ENCODE assay signal across 14 cellular contexts in the genomic region with DNA sequence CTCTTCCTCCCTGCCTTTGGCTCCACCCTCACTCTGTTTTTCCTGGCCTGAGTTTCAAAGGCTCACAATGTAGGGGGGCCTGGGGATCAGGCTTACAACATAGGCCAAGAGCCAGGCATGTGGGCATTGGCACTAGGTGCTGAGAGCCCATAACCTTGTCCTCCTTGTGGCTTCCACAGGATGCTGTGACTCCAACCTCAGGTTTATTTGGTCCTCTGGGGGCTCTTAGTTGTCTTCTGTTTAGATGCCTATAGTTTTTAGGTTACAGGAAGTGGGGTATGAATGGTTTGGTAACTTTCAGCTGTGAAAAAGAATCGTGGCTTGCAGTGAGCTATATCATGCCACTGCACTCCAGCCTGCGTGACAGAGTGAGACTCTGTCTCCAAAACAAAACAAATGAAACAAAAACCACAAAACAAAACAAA. TPM values are rescaled to one million over a fixed set of nuclear protein-coding genes. Genes with fewer than 3 reads are reported as not detected.
A peak's percentile ranks its signal among the peaks of the same experiment; 100 is the strongest.
DNase-seq lines count a peak whose midpoint lies in the region; ATAC-seq, FAIRE-seq and TF ChIP-seq lines count a peak whose summit lies in the region.
"Had no signal": no experiment of that assay in that cellular context is flagged by ENCODE, and none has a peak within 500 bp of the region (broad histone marks: within the 10 kb centered on the region; RNA-seq: fewer than 3 reads in every experiment).

No MANE protein-coding gene starts in this region.

- H3K27ac ChIP-seq in right lobe of liver (no peak overlapping the region), HepG2 (ENCODE audit: extremely low read length, insufficient read depth, low read length) (no peak overlapping the region), RWPE1 (no peak overlapping the region)
- H3K27ac ChIP-seq: WERI-Rb-1 had no signal

- H3K27me3 ChIP-seq in right lobe of liver (no peaks in the 10 kb centered on the region), HepG2 (ENCODE audit: control insufficient read depth in 1 of 2, insufficient read depth in 2 of 2, low read length in 2 of 2) (no peaks in the 10 kb centered on the region)

- peak overlapping the region; percentile 28 to 89 for H3K27ac Mint-ChIP-seq in activated naive CD4-positive, alpha-beta T cell treated with anti-CD3 and anti-CD28 coated beads, Interleukin-2, amount 50 U/mL, for 72 hours

- no peak for TF ChIP-seq EP300 in HepG2 (IDR thresholded peaks at IDR 0.05; ENCODE audit: low read depth in 2 of 2, low read length in 2 of 2)
- TF ChIP-seq EP300 in HepG2 (CRISPR knock-in tag; IDR thresholded peaks at IDR 0.05; ENCODE audit: borderline replicate concordance) = no peak

- H3K9ac ChIP-seq in HepG2 (ENCODE audit: insufficient read depth, low read depth, low read length) = no peak overlapping the region

- peak in 3 of 4 donors; percentile 20 to 21 (median 21) for ATAC-seq in right lobe of liver
- ATAC-seq in HepG2 = no peak; the same call in 2 of the 3 replicates
- peak; percentile 86 for ATAC-seq in HG03135 (IDR thresholded peaks at IDR 0.05; ENCODE audit: unreplicated experiment)
- peak; percentile 76 to 98 for ATAC-seq in activated naive CD4-positive, alpha-beta T cell treated with anti-CD3 and anti-CD28 coated beads, Interleukin-2, amount 50 U/mL, for 72 hours
- no peak for ATAC-seq in HG02870 (IDR thresholded peaks at IDR 0.05; ENCODE audit: unreplicated experiment)
- no peak for ATAC-seq in HG02763 (IDR thresholded peaks at IDR 0.05; ENCODE audit: unreplicated experiment)
- ATAC-seq: Panc1 had no signal

- no peak overlapping the region for H2AFZ ChIP-seq in HepG2 (ENCODE audit: low read length)

- CTCF ChIA-PET in HepG2 (lab: Yijun Ruan, JAX; ENCODE audit: low intra/inter-chr PET ratio, low total read pairs) = no interaction called here
- CTCF ChIA-PET in RWPE1 (lab: Yijun Ruan, JAX) = interaction anchor here (0.6 to 1.2 kb wide), 2 partner anchors 107 to 269 kb away, joined by 3 to 5 read pairs; no protein-coding TSS in a partner anchor

- H3K9me3 Mint-ChIP-seq in activated naive CD4-positive, alpha-beta T cell treated with anti-CD3 and anti-CD28 coated beads, Interleukin-2, amount 50 U/mL, for 72 hours = no peaks in the 10 kb centered on the region

- H4K20me1 ChIP-seq in HepG2 (ENCODE audit: insufficient read depth, low read length) = no peaks in the 10 kb centered on the region

- WGBS in right lobe of liver (ENCODE audit: insufficient coverage, low coverage, low lambda C conversion rate, missing lambda C conversion rate) = 65% methylated on average over 2 of the region's 2 CpGs
- WGBS in HepG2 (ENCODE audit: low lambda C conversion rate) = 3% methylated on average over 2 of the region's 2 CpGs

- no peaks in the 10 kb centered on the region for H3K36me3 ChIP-seq in right lobe of liver
- H3K36me3 ChIP-seq in HepG2 (replicated peaks in 1 of 2; ENCODE audit: control insufficient read depth in 1 of 2, insufficient read depth in 2 of 2, low read length in 2 of 2) = no peaks in the 10 kb centered on the region

- no peaks in the 10 kb centered on the region for H3K36me3 Mint-ChIP-seq in activated naive CD4-positive, alpha-beta T cell treated with anti-CD3 and anti-CD28 coated beads, Interleukin-2, amount 50 U/mL, for 72 hours

- in situ Hi-C loops in HepG2 (cut with HindIII; ENCODE audit: extremely low pct_ligation_motif_present, low pct_unique_long_range_greater_than_20kb) = no loop called here

- BruUV-seq in HepG2 (replicated peaks; lab: Mats Ljungman, UMichigan) = no TSS peak

- intact Hi-C loops in right lobe of liver (cut with DNase I) (no loop called here), HepG2 (cut with micrococcal nuclease; ENCODE audit: unreplicated experiment) (no loop called here)

- TF ChIP-seq CTCF in right lobe of liver (IDR thresholded peaks at IDR 0.05) (no peak), HepG2 (CRISPR knock-in tag; IDR thresholded peaks at IDR 0.05) (no peak), RWPE1 (conservative IDR thresholded peaks at IDR 0.05; ENCODE audit: low read depth) (no peak)

- POLR2A ChIA-PET in HepG2 (lab: Yijun Ruan, JAX) = no interaction called here
- POLR2A ChIA-PET in RWPE1 (lab: Yijun Ruan, JAX; ENCODE audit: low non-redundant PET) = no interaction called here

- H3K4me3 ChIP-seq in right lobe of liver = no peak overlapping the region
- no peak overlapping the region for H3K4me3 ChIP-seq in HepG2 (replicated peaks in 1 of 3; ENCODE audit: insufficient read depth in 1 of 3, low read depth in 2 of 3, low read length in 3 of 3)

- no peak for TF ChIP-seq RAD21 in HepG2 (CRISPR knock-in tag; IDR thresholded peaks at IDR 0.05)

- TF ChIP-seq POLR2A in right lobe of liver (IDR thresholded peaks at IDR 0.05) = no peak
- no peak for TF ChIP-seq POLR2A in HepG2 (IDR thresholded peaks at IDR 0.05; ENCODE audit: insufficient read depth in 1 of 2, low read depth in 2 of 2, low read length in 2 of 2)

- no peak overlapping the region for H3K4me2 ChIP-seq in HepG2 (ENCODE audit: low read depth, low read length)

- DNase-seq in right lobe of liver (no peak), HepG2 (ENCODE audit: low spot score) (no peak), NCI-H2227 (lab: John Stamatoyannopoulos, UW; ENCODE audit: unreplicated experiment) (no peak), RWPE1 (ENCODE audit: low spot score) (no peak)
- no peak for DNase-seq in activated naive CD4-positive, alpha-beta T cell treated with anti-CD3 and anti-CD28 coated beads, Interleukin-2, amount 50 U/mL, for 72 hours (ENCODE audit: low spot score in 2 of 2)
- DNase-seq: NCI-H1048, WERI-Rb-1 had no signal

- H3K9me3 ChIP-seq in right lobe of liver (no peaks in the 10 kb centered on the region), HepG2 (ENCODE audit: low read length) (no peaks in the 10 kb centered on the region)

- FAIRE-seq in HepG2 (lab: Jason Lieb, UNC) = no peak

- H3K79me2 ChIP-seq in HepG2 (ENCODE audit: insufficient read depth, low read length) = no peaks in the 10 kb centered on the region

- H3K4me1 ChIP-seq in right lobe of liver (no peaks in the 10 kb centered on the region), HepG2 (ENCODE audit: insufficient read depth, low read length) (peaks cover 7% of the 10 kb centered on the region)

RNA-seq across cellular contexts. Expression of a gene that starts 25.6 kb away (rescaled TPM):
- total RNA-seq in right lobe of liver (1 to 10 TPM in 2 of 6 experiments, under 1 TPM in 4; 0.27 to 1.5 (median 0.84) TPM), HepG2 (2016; rRNA removed; fragmentation: Illumina TruSeq; extraction: Trizol) (0.28 and 0.35 TPM in 2 replicates)
- total RNA-seq in HepG2 (2016; cell fraction: cytosol; rRNA removed; fragmentation: Illumina TruSeq; extraction: Trizol; ENCODE audit: low read depth) = 0.10 and 0.18 TPM in 2 replicates
- total RNA-seq in HepG2 (2016; cell fraction: insoluble cytoplasmic fraction; rRNA removed; fragmentation: Illumina TruSeq; extraction: Trizol) = 0.22 and 0.30 TPM in 2 replicates
- total RNA-seq in HepG2 (2016; cell fraction: membrane; rRNA removed; fragmentation: Illumina TruSeq; extraction: Trizol) = 0.31 and 0.43 TPM in 2 replicates
- 0.12 and 0.16 TPM in 2 replicates for total RNA-seq in HepG2 (2016; cell fraction: nucleus; rRNA removed; fragmentation: Illumina TruSeq; extraction: Trizol)
- polyA plus RNA-seq in HepG2 (2011; rRNA removed) = 0.29 and 0.43 TPM in 2 replicates
- 0.38 and 0.40 TPM in 2 replicates for polyA plus RNA-seq in HepG2 (2011; cell fraction: cytosol; rRNA removed)
- 0.56 and 0.59 TPM in 2 replicates for polyA plus RNA-seq in HepG2 (2011; cell fraction: nucleus; rRNA removed)
- polyA plus RNA-seq in HepG2 (2012) = 0.32 and 0.33 TPM in 2 replicates
- polyA plus RNA-seq in HepG2 (2016; cell fraction: cytosol; fragmentation: Illumina TruSeq; extraction: Trizol; ENCODE audit: low read depth) = 0.06 and 0.07 TPM in 2 replicates
- polyA plus RNA-seq in HepG2 (2016; cell fraction: insoluble cytoplasmic fraction; fragmentation: Illumina TruSeq; extraction: Trizol; ENCODE audit: low read depth) = 0.16 and 0.24 TPM in 2 replicates
- polyA plus RNA-seq in HepG2 (2016; cell fraction: membrane; fragmentation: Illumina TruSeq; extraction: Trizol; ENCODE audit: low read depth) = 0.21 and 0.23 TPM in 2 replicates
- 0.23 and 0.37 TPM in 2 replicates for polyA plus RNA-seq in HepG2 (2016; cell fraction: nucleus; fragmentation: Illumina TruSeq; extraction: Trizol; ENCODE audit: insufficient read depth, low read depth)
- polyA minus RNA-seq in HepG2 (2011; rRNA and poly(A)+ RNA removed; ENCODE audit: low replicate concordance) = 0.54 and 0.76 TPM in 2 replicates
- 0.26 TPM in 1 of 2 replicates, not detected in the other for polyA minus RNA-seq in HepG2 (2011; cell fraction: cytosol; rRNA and poly(A)+ RNA removed)
- polyA minus RNA-seq in HepG2 (2011; cell fraction: nucleus; rRNA and poly(A)+ RNA removed) = 0.26 and 0.37 TPM in 2 replicates
- not detected for total RNA-seq in activated naive CD4-positive, alpha-beta T cell treated with anti-CD3 and anti-CD28 coated beads, Interleukin-2, amount 50 U/mL, for 72 hours

RNA-seq across cellular contexts. Expression of a gene that starts 25.9 kb away (rescaled TPM):
- total RNA-seq in right lobe of liver (10 to 100 TPM; 13.3 to 40.7 (median 23.5) TPM), HepG2 (2016; rRNA removed; fragmentation: Illumina TruSeq; extraction: Trizol) (3.1 and 8.5 TPM in 2 replicates)
- 0.61 and 0.79 TPM in 2 replicates for total RNA-seq in HepG2 (2016; cell fraction: cytosol; rRNA removed; fragmentation: Illumina TruSeq; extraction: Trizol; ENCODE audit: low read depth)
- total RNA-seq in HepG2 (2016; cell fraction: insoluble cytoplasmic fraction; rRNA removed; fragmentation: Illumina TruSeq; extraction: Trizol) = 3.4 and 8.7 TPM in 2 replicates
- 2.1 TPM in 2 replicates for total RNA-seq in HepG2 (2016; cell fraction: membrane; rRNA removed; fragmentation: Illumina TruSeq; extraction: Trizol)
- total RNA-seq in HepG2 (2016; cell fraction: nucleus; rRNA removed; fragmentation: Illumina TruSeq; extraction: Trizol) = 8.9 and 10.6 TPM in 2 replicates
- polyA plus RNA-seq in HepG2 (2011; rRNA removed) = 6.0 and 7.1 TPM in 2 replicates
- 2.1 and 2.8 TPM in 2 replicates for polyA plus RNA-seq in HepG2 (2011; cell fraction: cytosol; rRNA removed)
- polyA plus RNA-seq in HepG2 (2011; cell fraction: nucleus; rRNA removed) = 43.8 and 55.2 TPM in 2 replicates
- 5.9 and 6.4 TPM in 2 replicates for polyA plus RNA-seq in HepG2 (2012)
- 1.8 TPM in 2 replicates for polyA plus RNA-seq in HepG2 (2016; cell fraction: cytosol; fragmentation: Illumina TruSeq; extraction: Trizol; ENCODE audit: low read depth)
- 4.7 and 7.1 TPM in 2 replicates for polyA plus RNA-seq in HepG2 (2016; cell fraction: insoluble cytoplasmic fraction; fragmentation: Illumina TruSeq; extraction: Trizol; ENCODE audit: low read depth)
- polyA plus RNA-seq in HepG2 (2016; cell fraction: membrane; fragmentation: Illumina TruSeq; extraction: Trizol; ENCODE audit: low read depth) = 2.9 and 3.2 TPM in 2 replicates
- polyA plus RNA-seq in HepG2 (2016; cell fraction: nucleus; fragmentation: Illumina TruSeq; extraction: Trizol; ENCODE audit: insufficient read depth, low read depth) = 29.1 and 31.1 TPM in 2 replicates
- polyA minus RNA-seq in HepG2 (2011; rRNA and poly(A)+ RNA removed; ENCODE audit: low replicate concordance) = 18.5 and 23.2 TPM in 2 replicates
- polyA minus RNA-seq in HepG2 (2011; cell fraction: cytosol; rRNA and poly(A)+ RNA removed) = 1.8 and 3.0 TPM in 2 replicates
- polyA minus RNA-seq in HepG2 (2011; cell fraction: nucleus; rRNA and poly(A)+ RNA removed) = 33.9 and 46.0 TPM in 2 replicates
- 10 to 100 TPM; 29.4 to 41.8 TPM for total RNA-seq in activated naive CD4-positive, alpha-beta T cell treated with anti-CD3 and anti-CD28 coated beads, Interleukin-2, amount 50 U/mL, for 72 hours

RNA-seq across cellular contexts. Expression of a gene that starts 32.5 kb away (rescaled TPM):
- total RNA-seq in right lobe of liver = 100 to 1,000 TPM in 2 of 6 experiments, 10 to 100 TPM in 4; 73.6 to 131 (median 83.3) TPM
- 462 and 603 TPM in 2 replicates for total RNA-seq in HepG2 (2016; rRNA removed; fragmentation: Illumina TruSeq; extraction: Trizol)
- total RNA-seq in HepG2 (2016; cell fraction: cytosol; rRNA removed; fragmentation: Illumina TruSeq; extraction: Trizol; ENCODE audit: low read depth) = 227 and 243 TPM in 2 replicates
- total RNA-seq in HepG2 (2016; cell fraction: insoluble cytoplasmic fraction; rRNA removed; fragmentation: Illumina TruSeq; extraction: Trizol) = 467 and 649 TPM in 2 replicates
- total RNA-seq in HepG2 (2016; cell fraction: membrane; rRNA removed; fragmentation: Illumina TruSeq; extraction: Trizol) = 251 and 271 TPM in 2 replicates
- 204 TPM in 2 replicates for total RNA-seq in HepG2 (2016; cell fraction: nucleus; rRNA removed; fragmentation: Illumina TruSeq; extraction: Trizol)
- 466 and 470 TPM in 2 replicates for polyA plus RNA-seq in HepG2 (2011; rRNA removed)
- polyA plus RNA-seq in HepG2 (2011; cell fraction: cytosol; rRNA removed) = 383 and 550 TPM in 2 replicates
- polyA plus RNA-seq in HepG2 (2011; cell fraction: nucleus; rRNA removed) = 838 and 950 TPM in 2 replicates
- polyA plus RNA-seq in HepG2 (2012) = 248 and 315 TPM in 2 replicates
- 237 and 250 TPM in 2 replicates for polyA plus RNA-seq in HepG2 (2016; cell fraction: cytosol; fragmentation: Illumina TruSeq; extraction: Trizol; ENCODE audit: low read depth)
- polyA plus RNA-seq in HepG2 (2016; cell fraction: insoluble cytoplasmic fraction; fragmentation: Illumina TruSeq; extraction: Trizol; ENCODE audit: low read depth) = 587 and 631 TPM in 2 replicates
- polyA plus RNA-seq in HepG2 (2016; cell fraction: membrane; fragmentation: Illumina TruSeq; extraction: Trizol; ENCODE audit: low read depth) = 232 and 240 TPM in 2 replicates
- 358 and 379 TPM in 2 replicates for polyA plus RNA-seq in HepG2 (2016; cell fraction: nucleus; fragmentation: Illumina TruSeq; extraction: Trizol; ENCODE audit: insufficient read depth, low read depth)
- polyA minus RNA-seq in HepG2 (2011; rRNA and poly(A)+ RNA removed; ENCODE audit: low replicate concordance) = 350 and 575 TPM in 2 replicates
- polyA minus RNA-seq in HepG2 (2011; cell fraction: cytosol; rRNA and poly(A)+ RNA removed) = 144 and 146 TPM in 2 replicates
- 94.9 and 106 TPM in 2 replicates for polyA minus RNA-seq in HepG2 (2011; cell fraction: nucleus; rRNA and poly(A)+ RNA removed)
- total RNA-seq in activated naive CD4-positive, alpha-beta T cell treated with anti-CD3 and anti-CD28 coated beads, Interleukin-2, amount 50 U/mL, for 72 hours = 100 to 1,000 TPM in 1 of 2 donors, 10 to 100 TPM in 1; 63.9 to 115 TPM

RNA-seq across cellular contexts. Expression of a gene that starts 40.2 kb away (rescaled TPM):
- not detected for total RNA-seq in right lobe of liver
- 0.07 TPM in 1 of 2 replicates, not detected in the other for total RNA-seq in HepG2 (2016; rRNA removed; fragmentation: Illumina TruSeq; extraction: Trizol)
- 0.09 TPM in 1 of 2 replicates, not detected in the other for total RNA-seq in HepG2 (2016; cell fraction: cytosol; rRNA removed; fragmentation: Illumina TruSeq; extraction: Trizol; ENCODE audit: low read depth)
- 0.06 TPM in 1 of 2 replicates, not detected in the other for total RNA-seq in HepG2 (2016; cell fraction: insoluble cytoplasmic fraction; rRNA removed; fragmentation: Illumina TruSeq; extraction: Trizol)
- total RNA-seq in HepG2 (2016; cell fraction: membrane; rRNA removed; fragmentation: Illumina TruSeq; extraction: Trizol) = 0.07 TPM in 1 of 2 replicates, not detected in the other
- not detected in 2 replicates for total RNA-seq in HepG2 (2016; cell fraction: nucleus; rRNA removed; fragmentation: Illumina TruSeq; extraction: Trizol)
- 0.03 and 0.04 TPM in 2 replicates for polyA plus RNA-seq in HepG2 (2011; rRNA removed)
- polyA plus RNA-seq in HepG2 (2011; cell fraction: cytosol; rRNA removed) = 0.03 TPM in 1 of 2 replicates, not detected in the other
- polyA plus RNA-seq in HepG2 (2011; cell fraction: nucleus; rRNA removed) = 0.08 and 0.09 TPM in 2 replicates
- polyA plus RNA-seq in HepG2 (2012) = 0.05 and 0.16 TPM in 2 replicates
- polyA plus RNA-seq in HepG2 (2016; cell fraction: cytosol; fragmentation: Illumina TruSeq; extraction: Trizol; ENCODE audit: low read depth) = 0.05 and 0.08 TPM in 2 replicates
- polyA plus RNA-seq in HepG2 (2016; cell fraction: insoluble cytoplasmic fraction; fragmentation: Illumina TruSeq; extraction: Trizol; ENCODE audit: low read depth) = 0.10 and 0.16 TPM in 2 replicates
- 0.05 and 0.06 TPM in 2 replicates for polyA plus RNA-seq in HepG2 (2016; cell fraction: membrane; fragmentation: Illumina TruSeq; extraction: Trizol; ENCODE audit: low read depth)
- not detected in 2 replicates for polyA plus RNA-seq in HepG2 (2016; cell fraction: nucleus; fragmentation: Illumina TruSeq; extraction: Trizol; ENCODE audit: insufficient read depth, low read depth)
- polyA minus RNA-seq in HepG2 (2011; rRNA and poly(A)+ RNA removed; ENCODE audit: low replicate concordance) = 0.04 and 0.07 TPM in 2 replicates
- polyA minus RNA-seq in HepG2 (2011; cell fraction: cytosol; rRNA and poly(A)+ RNA removed) = not detected in 2 replicates
- polyA minus RNA-seq in HepG2 (2011; cell fraction: nucleus; rRNA and poly(A)+ RNA removed) = 0.13 TPM in 1 of 2 replicates, not detected in the other
- not detected for total RNA-seq in activated naive CD4-positive, alpha-beta T cell treated with anti-CD3 and anti-CD28 coated beads, Interleukin-2, amount 50 U/mL, for 72 hours
- total RNA-seq: lung microvascular endothelial cell, subcutaneous adipose tissue had no signal
- polyA plus RNA-seq: BJ had no signal

Comparison
In these comparisons a context has a peak if more than half of its experiments do, and no peak if none do; other contexts are left out.
1. ATAC-seq: peak in right lobe of liver (3 of 4), HG03135 (single experiment) and activated naive CD4-positive, alpha-beta T cell treated with anti-CD3 and anti-CD28 coated beads, Interleukin-2, amount 50 U/mL, for 72 hours (2 of 2); none in HepG2 (single experiment), HG02870 (single experiment) and HG02763 (single experiment).